Comparison of ENCODE assay signal across 3 cellular contexts in the genomic region with DNA sequence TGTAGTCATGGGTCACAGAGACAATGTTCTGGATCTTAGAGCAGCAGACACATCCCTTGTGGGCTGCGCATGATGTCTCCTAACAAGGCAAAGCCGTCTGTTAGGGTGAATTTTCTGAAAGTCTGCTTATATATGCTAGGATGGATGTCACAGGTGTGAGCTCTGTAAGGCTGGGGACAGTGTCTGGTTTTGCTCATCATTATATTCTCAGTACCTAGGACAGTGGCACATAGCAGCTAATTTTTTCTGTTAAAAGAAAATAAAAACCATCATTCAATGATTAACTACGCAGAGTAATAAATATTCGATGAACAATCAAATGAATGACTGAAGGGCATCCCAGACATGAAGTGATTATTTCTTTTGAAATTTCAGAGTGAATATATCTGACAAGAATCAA.
TF ChIP-seq lines count a peak whose summit lies in the region.

No MANE protein-coding gene starts in this region.

TF ChIP-seq in IMR-90, 13 proteins besides CTCF, POLR2A, EP300 and RAD21 (continued from another document):
- TF ChIP-seq, protein P1, sequence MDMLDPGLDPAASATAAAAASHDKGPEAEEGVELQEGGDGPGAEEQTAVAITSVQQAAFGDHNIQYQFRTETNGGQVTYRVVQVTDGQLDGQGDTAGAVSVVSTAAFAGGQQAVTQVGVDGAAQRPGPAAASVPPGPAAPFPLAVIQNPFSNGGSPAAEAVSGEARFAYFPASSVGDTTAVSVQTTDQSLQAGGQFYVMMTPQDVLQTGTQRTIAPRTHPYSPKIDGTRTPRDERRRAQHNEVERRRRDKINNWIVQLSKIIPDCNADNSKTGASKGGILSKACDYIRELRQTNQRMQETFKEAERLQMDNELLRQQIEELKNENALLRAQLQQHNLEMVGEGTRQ (IDR thresholded peaks at IDR 0.05; ENCODE audit: low read depth, low read length): no peak
- no peak for TF ChIP-seq FOS (IDR thresholded peaks at IDR 0.05; ENCODE audit: low read depth, low read length)
- TF ChIP-seq BHLHE40 (IDR thresholded peaks at IDR 0.05; ENCODE audit: low read depth, low read length): no peak
- no peak for TF ChIP-seq CHD1 (IDR thresholded peaks at IDR 0.05; ENCODE audit: low read depth, low read length)
- TF ChIP-seq RCOR1 (IDR thresholded peaks at IDR 0.05; ENCODE audit: insufficient replicate concordance, low read length): no peak
- no peak for TF ChIP-seq MAFK (IDR thresholded peaks at IDR 0.05; ENCODE audit: low read depth, low read length)
- TF ChIP-seq, protein P2, sequence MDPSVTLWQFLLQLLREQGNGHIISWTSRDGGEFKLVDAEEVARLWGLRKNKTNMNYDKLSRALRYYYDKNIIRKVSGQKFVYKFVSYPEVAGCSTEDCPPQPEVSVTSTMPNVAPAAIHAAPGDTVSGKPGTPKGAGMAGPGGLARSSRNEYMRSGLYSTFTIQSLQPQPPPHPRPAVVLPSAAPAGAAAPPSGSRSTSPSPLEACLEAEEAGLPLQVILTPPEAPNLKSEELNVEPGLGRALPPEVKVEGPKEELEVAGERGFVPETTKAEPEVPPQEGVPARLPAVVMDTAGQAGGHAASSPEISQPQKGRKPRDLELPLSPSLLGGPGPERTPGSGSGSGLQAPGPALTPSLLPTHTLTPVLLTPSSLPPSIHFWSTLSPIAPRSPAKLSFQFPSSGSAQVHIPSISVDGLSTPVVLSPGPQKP (IDR thresholded peaks at IDR 0.05; ENCODE audit: borderline replicate concordance, low read depth, low read length): no peak
- no peak for TF ChIP-seq MAZ (IDR thresholded peaks at IDR 0.05; ENCODE audit: borderline replicate concordance, low read depth, low read length)
- TF ChIP-seq RFX5 (IDR thresholded peaks at IDR 0.05; ENCODE audit: low read depth, low read length): no peak
- no peak for TF ChIP-seq CEBPB (IDR thresholded peaks at IDR 0.05; ENCODE audit: low read depth, low read length)
- no peak for TF ChIP-seq NFE2L2 (IDR thresholded peaks at IDR 0.05; ENCODE audit: low read depth, low read length)

TF ChIP-seq in WTC11, 78 proteins besides CTCF, POLR2A, EP300 and RAD21 (continued from another document):
- TF ChIP-seq, protein P3, sequence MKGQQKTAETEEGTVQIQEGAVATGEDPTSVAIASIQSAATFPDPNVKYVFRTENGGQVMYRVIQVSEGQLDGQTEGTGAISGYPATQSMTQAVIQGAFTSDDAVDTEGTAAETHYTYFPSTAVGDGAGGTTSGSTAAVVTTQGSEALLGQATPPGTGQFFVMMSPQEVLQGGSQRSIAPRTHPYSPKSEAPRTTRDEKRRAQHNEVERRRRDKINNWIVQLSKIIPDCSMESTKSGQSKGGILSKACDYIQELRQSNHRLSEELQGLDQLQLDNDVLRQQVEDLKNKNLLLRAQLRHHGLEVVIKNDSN (CRISPR knock-in tag; IDR thresholded peaks at IDR 0.05): no peak
- TF ChIP-seq MXD4 (CRISPR knock-in tag; IDR thresholded peaks at IDR 0.05; ENCODE audit: borderline replicate concordance): no peak
- no peak for TF ChIP-seq JAZF1 (CRISPR knock-in tag; IDR thresholded peaks at IDR 0.05)
TF ChIP-seq in WTC11: peak in this region for 0.

TF ChIP-seq in liver, 16 proteins besides CTCF, POLR2A, EP300 and RAD21:
- TF ChIP-seq, protein P4, sequence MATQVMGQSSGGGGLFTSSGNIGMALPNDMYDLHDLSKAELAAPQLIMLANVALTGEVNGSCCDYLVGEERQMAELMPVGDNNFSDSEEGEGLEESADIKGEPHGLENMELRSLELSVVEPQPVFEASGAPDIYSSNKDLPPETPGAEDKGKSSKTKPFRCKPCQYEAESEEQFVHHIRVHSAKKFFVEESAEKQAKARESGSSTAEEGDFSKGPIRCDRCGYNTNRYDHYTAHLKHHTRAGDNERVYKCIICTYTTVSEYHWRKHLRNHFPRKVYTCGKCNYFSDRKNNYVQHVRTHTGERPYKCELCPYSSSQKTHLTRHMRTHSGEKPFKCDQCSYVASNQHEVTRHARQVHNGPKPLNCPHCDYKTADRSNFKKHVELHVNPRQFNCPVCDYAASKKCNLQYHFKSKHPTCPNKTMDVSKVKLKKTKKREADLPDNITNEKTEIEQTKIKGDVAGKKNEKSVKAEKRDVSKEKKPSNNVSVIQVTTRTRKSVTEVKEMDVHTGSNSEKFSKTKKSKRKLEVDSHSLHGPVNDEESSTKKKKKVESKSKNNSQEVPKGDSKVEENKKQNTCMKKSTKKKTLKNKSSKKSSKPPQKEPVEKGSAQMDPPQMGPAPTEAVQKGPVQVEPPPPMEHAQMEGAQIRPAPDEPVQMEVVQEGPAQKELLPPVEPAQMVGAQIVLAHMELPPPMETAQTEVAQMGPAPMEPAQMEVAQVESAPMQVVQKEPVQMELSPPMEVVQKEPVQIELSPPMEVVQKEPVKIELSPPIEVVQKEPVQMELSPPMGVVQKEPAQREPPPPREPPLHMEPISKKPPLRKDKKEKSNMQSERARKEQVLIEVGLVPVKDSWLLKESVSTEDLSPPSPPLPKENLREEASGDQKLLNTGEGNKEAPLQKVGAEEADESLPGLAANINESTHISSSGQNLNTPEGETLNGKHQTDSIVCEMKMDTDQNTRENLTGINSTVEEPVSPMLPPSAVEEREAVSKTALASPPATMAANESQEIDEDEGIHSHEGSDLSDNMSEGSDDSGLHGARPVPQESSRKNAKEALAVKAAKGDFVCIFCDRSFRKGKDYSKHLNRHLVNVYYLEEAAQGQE (IDR thresholded peaks at IDR 0.05): peak; percentile 41
- TF ChIP-seq, protein P5, sequence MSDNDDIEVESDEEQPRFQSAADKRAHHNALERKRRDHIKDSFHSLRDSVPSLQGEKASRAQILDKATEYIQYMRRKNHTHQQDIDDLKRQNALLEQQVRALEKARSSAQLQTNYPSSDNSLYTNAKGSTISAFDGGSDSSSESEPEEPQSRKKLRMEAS (IDR thresholded peaks at IDR 0.05): no peak
- no peak for TF ChIP-seq JUND (IDR thresholded peaks at IDR 0.05)
TF ChIP-seq in liver: peak in this region for 1.
